Comparison of ENCODE assay signal across 9 cellular contexts in the genomic region with DNA sequence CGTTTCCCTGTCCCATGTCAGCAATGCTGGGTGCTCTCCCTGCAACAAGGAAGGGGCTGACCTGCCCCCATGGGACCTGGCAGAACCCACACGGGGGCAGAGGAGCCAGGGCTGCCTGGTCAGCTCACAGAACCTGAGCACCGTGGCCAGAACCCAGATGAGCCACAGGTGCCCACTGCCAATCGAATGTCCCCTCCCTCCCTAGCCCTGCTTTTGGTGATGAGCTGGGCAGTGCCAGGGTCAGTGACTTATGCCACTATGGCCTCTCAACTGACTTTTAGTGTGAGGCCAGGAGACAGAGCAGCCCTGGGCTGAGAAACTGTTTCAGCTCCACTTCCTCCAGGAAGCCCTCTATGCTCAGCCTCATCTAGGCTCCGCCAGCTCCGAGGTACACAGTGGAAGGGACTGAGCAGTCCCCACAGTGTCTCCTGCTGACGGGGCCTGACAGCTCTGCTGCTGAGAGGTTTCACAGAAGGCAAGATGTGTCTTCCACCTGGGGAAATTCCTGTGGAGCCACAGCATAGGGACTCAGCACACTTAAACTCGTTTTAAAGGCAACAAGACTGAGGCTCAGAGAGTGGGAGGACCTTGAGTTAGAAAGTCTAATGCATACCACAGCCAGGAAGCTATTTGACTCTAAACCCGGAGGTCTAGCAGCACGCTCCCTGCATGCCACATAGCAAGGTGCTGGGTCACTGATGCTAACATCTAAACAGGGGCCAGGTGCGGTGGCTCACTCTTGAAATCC. TPM values are rescaled to one million over a fixed set of nuclear protein-coding genes. Genes with fewer than 3 reads are reported as not detected.
DNase-seq lines count a peak whose midpoint lies in the region; ATAC-seq, FAIRE-seq and TF ChIP-seq lines count a peak whose summit lies in the region.
"Had no signal": no experiment of that assay in that cellular context is flagged by ENCODE, and none has a peak within 500 bp of the region (broad histone marks: within the 10 kb centered on the region; RNA-seq: fewer than 3 reads in every experiment).

No MANE protein-coding gene starts in this region.

- H3K79me2 ChIP-seq in trophoblast cell (ENCODE audit: control insufficient read depth, insufficient read depth, low read length, poor library complexity), result peaks cover 4% of the 10 kb centered on the region

- no peak for ATAC-seq in GM19452 (IDR thresholded peaks at IDR 0.05; ENCODE audit: unreplicated experiment)
- no peak for ATAC-seq in HG02623 (IDR thresholded peaks at IDR 0.05; ENCODE audit: unreplicated experiment)

- H3K4me3 ChIP-seq in SJCRH30 (no peak overlapping the region), breast epithelium (no peak overlapping the region), trophoblast cell (ENCODE audit: low read depth, low read length) (no peak overlapping the region)

- no peak overlapping the region for H4K12ac ChIP-seq in trophoblast cell (ENCODE audit: low read depth, low read length)

- no peak overlapping the region for H3K23ac ChIP-seq in trophoblast cell (ENCODE audit: low read length)

- no CpG with 5 or more reads among the region's 11 CpGs for WGBS in trophoblast cell (ENCODE audit: extremely low coverage, insufficient coverage, insufficient read length)

- H3K4me1 ChIP-seq in SJCRH30, result peaks cover 28% of the 10 kb centered on the region
- peaks cover 3 to 4% of the 10 kb centered on the region in 2 donors for H3K4me1 ChIP-seq in breast epithelium
- peaks cover 29 to 34% of the 10 kb centered on the region in 2 experiments for H3K4me1 ChIP-seq in trophoblast cell (ENCODE audit: control insufficient read depth in 1 of 2, insufficient read depth in 2 of 2, low read length in 2 of 2)

- no peaks in the 10 kb centered on the region for H3K36me3 ChIP-seq in SJCRH30
- no peaks in the 10 kb centered on the region for H3K36me3 ChIP-seq in breast epithelium
- H3K36me3 ChIP-seq in trophoblast cell (ENCODE audit: control insufficient read depth in 1 of 2, insufficient read depth in 2 of 2, low read length in 2 of 2), result peaks cover 0 to 4% of the 10 kb centered on the region in 2 experiments

- peaks cover 37% of the 10 kb centered on the region for H3K79me1 ChIP-seq in trophoblast cell (ENCODE audit: low read length)

- intact Hi-C loops in breast epithelium (cut with DNase I; ENCODE audit: low total_unique reads), result loop anchor here (1.0 kb wide), 1 partner anchor 26 kb away; no protein-coding TSS in a partner anchor

- H3K4ac ChIP-seq in trophoblast cell (ENCODE audit: low read depth, low read length), result no peak overlapping the region

- H3K18ac ChIP-seq in trophoblast cell (ENCODE audit: low read length), result peak overlapping the region; percentile 53

- peak overlapping the region; percentile 65 for H2BK120ac ChIP-seq in trophoblast cell (ENCODE audit: insufficient read depth, low read length, poor library complexity)

- DNase-seq in GM12892 (ENCODE audit: insufficient read length) (no peak), SJCRH30 (no peak), breast epithelium (ENCODE audit: low spot score in 2 of 2) (no peak), trophoblast cell (peak; percentile 87 to 91), NCI-H510A treated with DMSO at 0.1 percent for 48 hours (lab: John Stamatoyannopoulos, UW) (no peak), GOT3 (lab: John Stamatoyannopoulos, UW) (no peak)

- TF ChIP-seq CTCF in breast epithelium (IDR thresholded peaks at IDR 0.05), result no peak

- H2BK5ac ChIP-seq in trophoblast cell (ENCODE audit: low read depth, low read length, poor library complexity), result peak overlapping the region; percentile 2

- H2BK12ac ChIP-seq in trophoblast cell (ENCODE audit: low read length), result peak overlapping the region; percentile 28

- H3K27ac ChIP-seq in SJCRH30 (peak overlapping the region; percentile 36; the same call in 1 of the 2 replicates), breast epithelium (peak overlapping the region; percentile 71 to 89), trophoblast cell (ENCODE audit: low read depth, low read length) (peak overlapping the region; percentile 93)

- H3K9me3 ChIP-seq in SJCRH30 (replicated peaks) (no peaks in the 10 kb centered on the region), breast epithelium (no peaks in the 10 kb centered on the region), trophoblast cell (ENCODE audit: insufficient read depth, low read depth, low read length) (peaks cover 3% of the 10 kb centered on the region)

- H3K14ac ChIP-seq in trophoblast cell (ENCODE audit: low read length), result peak overlapping the region; percentile 5

- H2AK5ac ChIP-seq in trophoblast cell (ENCODE audit: low read length), result peak overlapping the region; percentile 4

- H3K27me3 ChIP-seq in SJCRH30 (no peaks in the 10 kb centered on the region), breast epithelium (no peaks in the 10 kb centered on the region), trophoblast cell (ENCODE audit: insufficient read depth, low read length) (no peaks in the 10 kb centered on the region)

- peak overlapping the region; percentile 1 for H4K8ac ChIP-seq in trophoblast cell (ENCODE audit: low read depth, low read length)

- TF ChIP-seq POLR2A in GM12892 (IDR thresholded peaks at IDR 0.05; ENCODE audit: low read depth, low read length) (peak; percentile 33; the same call in 1 of the 2 replicates), breast epithelium (IDR thresholded peaks at IDR 0.05) (no peak)

- no peak overlapping the region for H3K4me2 ChIP-seq in trophoblast cell (ENCODE audit: low read length)

- FAIRE-seq in GM12892 (lab: Jason Lieb, UNC), result peak; percentile 68
- FAIRE-seq: endometrium had no signal

- peak overlapping the region; percentile 57 for H4K91ac ChIP-seq in trophoblast cell (ENCODE audit: low read depth, low read length)

- no peak overlapping the region for H2AFZ ChIP-seq in trophoblast cell (ENCODE audit: insufficient read depth, low read length, poor library complexity)

- no peak overlapping the region for H3K9ac ChIP-seq in trophoblast cell (ENCODE audit: low read length)

RNA-seq across cellular contexts. Expression of gene ADA, which starts 6.9 kb away (rescaled TPM):
- 52.1 TPM for polyA plus RNA-seq in GM12892 (2012; ENCODE audit: missing spikeins)
- total RNA-seq in SJCRH30 (2014; rRNA removed; shearing (Covaris generic)), result 17.9 and 19.0 TPM in 2 replicates
- total RNA-seq in breast epithelium, result 10 to 100 TPM in 2 of 3 donors, 1 to 10 TPM in 1; 5.7 to 46.2 (median 11.5) TPM
- 94.2 and 104 TPM in 2 replicates for polyA plus RNA-seq in trophoblast cell (2013)

Comparison
In these comparisons a context has a peak if more than half of its experiments do, and no peak if none do; other contexts are left out.
1. DNase-seq: peak in trophoblast cell (2 of 2); none in GM12892 (single experiment), SJCRH30 (0 of 2), breast epithelium (0 of 2), NCI-H510A treated with DMSO at 0.1 percent for 48 hours (single experiment) and GOT3 (single experiment).
2. H3K27ac ChIP-seq: peak in every context shown above with its lines; median percentile 93 in trophoblast cell; 80 in breast epithelium; 36 in SJCRH30.